Comparison of ENCODE assay signal across 22 cellular contexts in genomic region chr12:121550974-121551631, GRCh38.
"Had no signal": no experiment of that assay in that cellular context is flagged by ENCODE, and none has a peak within 500 bp of the region (broad histone marks: within the 10 kb centered on the region; RNA-seq: fewer than 3 reads in every experiment).

No MANE protein-coding gene starts in this region.

- H3K9me3 Mint-ChIP-seq: activated B cell treated with CpG ODN at 0.5 μM for 24 hours; activated CD4-positive, alpha-beta T cell treated with anti-CD3 and anti-CD28 coated beads, Interleukin-2, amount 10 ng/mL, durations not matched to agents 24 days and 14 days; dendritic cell treated with granulocyte-macrophage colony-stimulating factor and Interleukin-4, amounts not matched to agents 40 ng/mL and 50 ng/mL, for 4 days; memory B cell had no signal

- H3K9me3 ChIP-seq: right atrium auricular region, tibial artery, uterus had no signal

- H3K4me3 ChIP-seq: right atrium auricular region, skin epidermis, tibial artery, uterus had no signal

- ATAC-seq: activated CD8-positive, alpha-beta T cell treated with anti-CD3 and anti-CD28 coated beads, Interleukin-2, amount 10 ng/mL, durations not matched to agents 7 days and 5 days; left colon; naive thymus-derived CD8-positive, alpha-beta T cell had no signal

- H3K4me1 ChIP-seq: right atrium auricular region, tibial artery, uterus had no signal

- FAIRE-seq: frontal cortex, TTC549 had no signal

- H3K27ac ChIP-seq: right atrium auricular region, skin epidermis, tibial artery, uterus had no signal

- DNase-seq: activated B cell treated with CpG ODN at 0.5 μM for 24 hours; activated CD4-positive, alpha-beta T cell treated with anti-CD3 and anti-CD28 coated beads, Interleukin-2, amount 10 ng/mL, durations not matched to agents 24 days and 14 days; activated CD8-positive, alpha-beta memory T cell treated with anti-CD3 and anti-CD28 coated beads, Interleukin-2, amount 50 U/mL, for 4 hours; activated CD8-positive, alpha-beta T cell treated with anti-CD3 and anti-CD28 coated beads, Interleukin-2, amount 10 ng/mL, durations not matched to agents 7 days and 5 days; activated gamma-delta T cell treated with Interleukin-2 at 50 U/mL for 16 hours; head of caudate nucleus; left colon; nucleus accumbens; stimulated activated CD4-positive, alpha-beta T cell treated with anti-CD3 and anti-CD28 coated beads, Interleukin-15, amount 100 ng/mL, for 24 hours; stimulated activated CD4-positive, alpha-beta T cell treated with anti-CD3 and anti-CD28 coated beads, Interleukin-4, amount 100 ng/mL, for 1 hour; stimulated activated naive CD4-positive, alpha-beta T cell; tibial artery; uterus had no signal

- H3K4me1 Mint-ChIP-seq: memory B cell had no signal

- H3K36me3 Mint-ChIP-seq: activated naive CD8-positive, alpha-beta T cell had no signal

- H3K27me3 Mint-ChIP-seq: activated B cell treated with CpG ODN at 0.5 μM for 24 hours; activated CD4-positive, alpha-beta T cell treated with anti-CD3 and anti-CD28 coated beads, Interleukin-2, amount 10 ng/mL, durations not matched to agents 24 days and 14 days; activated naive CD8-positive, alpha-beta T cell; dendritic cell treated with granulocyte-macrophage colony-stimulating factor and Interleukin-4, amounts not matched to agents 40 ng/mL and 50 ng/mL, for 4 days; memory B cell; naive thymus-derived CD8-positive, alpha-beta T cell; progenitor cell of endocrine pancreas had no signal

- H3K27ac Mint-ChIP-seq: activated B cell treated with CpG ODN at 0.5 μM for 24 hours; activated CD4-positive, alpha-beta T cell treated with anti-CD3 and anti-CD28 coated beads, Interleukin-2, amount 10 ng/mL, durations not matched to agents 24 days and 14 days; activated CD8-positive, alpha-beta T cell treated with anti-CD3 and anti-CD28 coated beads, Interleukin-2, amount 10 ng/mL, durations not matched to agents 7 days and 5 days; activated naive CD8-positive, alpha-beta T cell; dendritic cell treated with granulocyte-macrophage colony-stimulating factor and Interleukin-4, amounts not matched to agents 40 ng/mL and 50 ng/mL, for 4 days; memory B cell; progenitor cell of endocrine pancreas had no signal

- H3K4me3 Mint-ChIP-seq: activated B cell treated with CpG ODN at 0.5 μM for 24 hours; activated CD4-positive, alpha-beta T cell treated with anti-CD3 and anti-CD28 coated beads, Interleukin-2, amount 10 ng/mL, durations not matched to agents 24 days and 14 days; activated CD8-positive, alpha-beta T cell treated with anti-CD3 and anti-CD28 coated beads, Interleukin-2, amount 10 ng/mL, durations not matched to agents 7 days and 5 days; activated naive CD8-positive, alpha-beta T cell; dendritic cell treated with granulocyte-macrophage colony-stimulating factor and Interleukin-4, amounts not matched to agents 40 ng/mL and 50 ng/mL, for 4 days; memory B cell; naive thymus-derived CD8-positive, alpha-beta T cell had no signal

- H3K27me3 ChIP-seq: right atrium auricular region, tibial artery, uterus had no signal

- H3K36me3 ChIP-seq: uterus had no signal
